16 cellular contexts compared by ENCODE assay signal in the genomic region with DNA sequence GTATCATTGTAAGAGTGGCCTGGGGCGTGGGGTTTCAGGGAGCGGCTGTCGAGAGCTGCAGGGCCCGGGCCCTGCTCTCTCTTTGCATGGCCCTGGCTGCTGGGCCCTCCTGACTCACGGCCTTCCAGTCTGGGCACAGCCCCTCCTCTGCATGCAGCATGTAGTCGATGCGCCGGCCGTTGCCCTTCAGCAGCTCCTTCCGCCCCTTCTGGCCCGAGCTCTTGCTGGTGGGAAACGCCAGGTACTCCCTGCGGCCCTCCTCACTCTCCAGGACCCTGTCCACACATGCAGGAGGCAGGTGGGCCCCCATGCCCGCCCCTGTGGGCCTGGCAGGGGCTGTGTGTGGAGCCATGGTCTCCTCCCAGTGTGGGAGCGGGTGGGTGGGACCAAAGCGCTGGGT.
"Had no signal": no experiment of that assay in that cellular context is flagged by ENCODE, and none has a peak within 500 bp of the region (broad histone marks: within the 10 kb centered on the region; RNA-seq: fewer than 3 reads in every experiment).

No MANE protein-coding gene starts in this region.

- H3K9me3 Mint-ChIP-seq: activated CD4-positive, alpha-beta memory T cell treated with anti-CD3 and anti-CD28 coated beads, Interleukin-2, amount 10 ng/mL, durations not matched to agents 7 days and 5 days; memory B cell; nephron had no signal

- H3K27me3 ChIP-seq: pancreas had no signal

- H3K9me3 ChIP-seq: left lung, pancreas, stomach, thoracic aorta had no signal

- H3K4me3 ChIP-seq: left lung, pancreas, skin epidermis, stomach, thoracic aorta had no signal

- H3K27me3 Mint-ChIP-seq: memory B cell had no signal

- H3K27ac Mint-ChIP-seq: activated CD4-positive, alpha-beta memory T cell treated with anti-CD3 and anti-CD28 coated beads, Interleukin-2, amount 10 ng/mL, durations not matched to agents 7 days and 5 days; activated naive CD8-positive, alpha-beta T cell; memory B cell; nephron had no signal

- H3K4me1 ChIP-seq: pancreas had no signal

- FAIRE-seq: colon, endothelial cell of umbilical vein, islet of Langerhans, pancreas, urothelium cell line had no signal

- DNase-seq: activated CD4-positive, alpha-beta memory T cell treated with anti-CD3 and anti-CD28 coated beads, Interleukin-2, amount 10 ng/mL, durations not matched to agents 7 days and 5 days; activated gamma-delta T cell; aorta; stimulated activated CD4-positive, alpha-beta T cell treated with anti-CD3 and anti-CD28 coated beads, Interleukin-4, amount 100 ng/mL, for 4 hours; stomach had no signal

- ATAC-seq: left lung had no signal

- H3K4me3 Mint-ChIP-seq: activated CD4-positive, alpha-beta memory T cell treated with anti-CD3 and anti-CD28 coated beads, Interleukin-2, amount 10 ng/mL, durations not matched to agents 7 days and 5 days; activated naive CD8-positive, alpha-beta T cell; memory B cell; nephron had no signal

- H3K27ac ChIP-seq: left lung, pancreas, skin epidermis, stomach, thoracic aorta had no signal
